26 cellular contexts compared by ENCODE assay signal in the genomic region with DNA sequence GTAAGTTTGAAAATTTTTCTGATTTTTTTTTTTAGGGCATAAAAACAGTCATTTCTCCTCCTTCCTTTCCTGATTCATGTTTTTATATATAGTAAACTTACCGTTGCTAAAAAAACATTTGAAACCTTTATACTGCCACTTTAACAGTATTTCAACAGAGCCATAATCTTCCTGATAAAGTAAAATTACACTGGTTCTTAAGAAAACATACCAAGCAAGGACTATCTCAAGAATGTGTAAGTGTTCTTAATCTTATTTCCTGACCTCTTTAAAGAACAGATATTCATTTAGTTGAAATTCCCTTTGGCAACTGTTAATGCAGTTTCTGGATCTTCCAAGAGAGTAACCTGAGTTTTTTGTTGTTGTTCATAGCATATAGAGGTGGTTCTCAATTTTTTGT. TPM values are rescaled to one million over a fixed set of nuclear protein-coding genes. Genes with fewer than 3 reads are reported as not detected.
DNase-seq lines count a peak whose midpoint lies in the region; ATAC-seq, FAIRE-seq and TF ChIP-seq lines count a peak whose summit lies in the region.
"Had no signal": no experiment of that assay in that cellular context is flagged by ENCODE, and none has a peak within 500 bp of the region (broad histone marks: within the 10 kb centered on the region; RNA-seq: fewer than 3 reads in every experiment).

No MANE protein-coding gene starts in this region.

- H3K27me3 Mint-ChIP-seq in astrocyte (ENCODE audit: low read depth, unreplicated experiment) = peaks cover 5% of the 10 kb centered on the region
- no peaks in the 10 kb centered on the region for H3K27me3 Mint-ChIP-seq in mesothelial cell of epicardium (ENCODE audit: low read depth)

- peaks cover 13% of the 10 kb centered on the region for H3K4me1 ChIP-seq in astrocyte (ENCODE audit: insufficient read depth, low read length)
- peaks cover 3% of the 10 kb centered on the region for H3K4me1 ChIP-seq in upper lobe of right lung
- H3K4me1 ChIP-seq: BLaER1 had no signal

- peak overlapping the region; percentile 24 for H3K4me2 ChIP-seq in astrocyte (ENCODE audit: low read length)
- H3K4me2 ChIP-seq: BLaER1, SK-N-SH had no signal

- H3K9me3 Mint-ChIP-seq in astrocyte (ENCODE audit: unreplicated experiment) (no peaks in the 10 kb centered on the region), mesothelial cell of epicardium (no peaks in the 10 kb centered on the region)
- H3K9me3 Mint-ChIP-seq: CD4-positive, alpha-beta T cell had no signal

- no peak overlapping the region for H3K9ac ChIP-seq in astrocyte (ENCODE audit: low read length)
- H3K9ac ChIP-seq: BLaER1, SK-N-SH had no signal

- no peaks in the 10 kb centered on the region for H3K79me2 ChIP-seq in astrocyte (ENCODE audit: insufficient read depth, low read length)

- H3K4me3 ChIP-seq in astrocyte (ENCODE audit: insufficient read depth, low read depth, low read length) (no peak overlapping the region), fibroblast of villous mesenchyme (ENCODE audit: low read depth, low read length) (no peak overlapping the region), upper lobe of right lung (no peak overlapping the region)
- H3K4me3 ChIP-seq: BLaER1 had no signal

- no peak overlapping the region for H2AFZ ChIP-seq in astrocyte (ENCODE audit: low read depth, low read length)

- ATAC-seq in upper lobe of right lung (peak; percentile 35), left ventricle myocardium superior (no peak), GM18517 (IDR thresholded peaks at IDR 0.05; ENCODE audit: unreplicated experiment) (no peak), GM21723 (IDR thresholded peaks at IDR 0.05; ENCODE audit: unreplicated experiment) (no peak)
- ATAC-seq: HCT116, Panc1 had no signal

- H3K4me1 Mint-ChIP-seq in astrocyte (ENCODE audit: low read depth, unreplicated experiment) (peaks cover 5% of the 10 kb centered on the region), mesothelial cell of epicardium (peaks cover 48% of the 10 kb centered on the region)

- no peak overlapping the region for H3K27ac ChIP-seq in astrocyte (ENCODE audit: low read depth, low read length)
- no peak overlapping the region for H3K27ac ChIP-seq in upper lobe of right lung
- H3K27ac ChIP-seq: BLaER1 had no signal

- H3K4me3 Mint-ChIP-seq in astrocyte (ENCODE audit: unreplicated experiment) = no peak overlapping the region
- no peak overlapping the region for H3K4me3 Mint-ChIP-seq in mesothelial cell of epicardium
- H3K4me3 Mint-ChIP-seq: CD4-positive, alpha-beta T cell had no signal

- H3K9me3 ChIP-seq in astrocyte (ENCODE audit: insufficient read depth, low read depth, low read length) (no peaks in the 10 kb centered on the region), upper lobe of right lung (no peaks in the 10 kb centered on the region)
- H3K9me3 ChIP-seq: BLaER1, SK-N-SH had no signal

- no peaks in the 10 kb centered on the region for H4K20me1 ChIP-seq in astrocyte (ENCODE audit: insufficient read depth, low read length)
- H4K20me1 ChIP-seq: BLaER1 had no signal

- H3K36me3 ChIP-seq in astrocyte (ENCODE audit: insufficient read depth, low read length) = no peaks in the 10 kb centered on the region
- H3K36me3 ChIP-seq in upper lobe of right lung = no peaks in the 10 kb centered on the region
- H3K36me3 ChIP-seq: BLaER1 had no signal

- DNase-seq in astrocyte (ENCODE audit: low read depth) = peak; percentile 50
- peak; percentile 26 for DNase-seq in fibroblast of villous mesenchyme (ENCODE audit: low read depth)
- DNase-seq in mesothelial cell of epicardium (ENCODE audit: low spot score in 2 of 2, unreplicated experiment in 2 of 2) = no peak
- DNase-seq in upper lobe of right lung = no peak
- no peak for DNase-seq in MV-4-11 (lab: John Stamatoyannopoulos, UW)
- no peak for DNase-seq in left ventricle myocardium superior
- DNase-seq: ACHN; CD4-positive, alpha-beta T cell; COR-L47; DMS79; KBM-7; MM.1S; NCI-H1092; NCI-H1436; NCI-H187 treated with DMSO at 0.1 percent for 48 hours; NCI-H2227 treated with DMSO at 0.1 percent for 48 hours; NCI-H524; NCI-H82; SIG-M5; SK-N-SH had no signal

- H3K27me3 ChIP-seq in astrocyte (ENCODE audit: insufficient read depth, low read length) = no peaks in the 10 kb centered on the region
- H3K27me3 ChIP-seq in upper lobe of right lung = no peaks in the 10 kb centered on the region
- H3K27me3 ChIP-seq: BLaER1 had no signal

- FAIRE-seq in astrocyte (lab: Jason Lieb, UNC) = no peak
- FAIRE-seq: H1 had no signal

- H3K27ac Mint-ChIP-seq in astrocyte (ENCODE audit: unreplicated experiment) (no peak overlapping the region), mesothelial cell of epicardium (peak overlapping the region; percentile 92)
- H3K27ac Mint-ChIP-seq: CD4-positive, alpha-beta T cell had no signal

- no peaks in the 10 kb centered on the region for H3K36me3 Mint-ChIP-seq in astrocyte (ENCODE audit: low read depth, unreplicated experiment)
- no peaks in the 10 kb centered on the region for H3K36me3 Mint-ChIP-seq in mesothelial cell of epicardium

- TF ChIP-seq CTCF in astrocyte (IDR thresholded peaks at IDR 0.05; ENCODE audit: insufficient read depth, low read depth, low read length) = no peak
- no peak for TF ChIP-seq CTCF in fibroblast of villous mesenchyme (IDR thresholded peaks at IDR 0.05; ENCODE audit: insufficient read depth, low read depth, low read length)
- TF ChIP-seq CTCF in mesothelial cell of epicardium (IDR thresholded peaks at IDR 0.05; ENCODE audit: unreplicated experiment) = no peak
- TF ChIP-seq CTCF in upper lobe of right lung (IDR thresholded peaks at IDR 0.05) = no peak

- intact Hi-C loops in upper lobe of right lung (cut with DNase I) = no loop called here
- intact Hi-C loops in left ventricle myocardium superior (cut with micrococcal nuclease) = no loop called here

RNA-seq across cellular contexts. Expression of gene COLEC12, which starts 26.6 kb away (rescaled TPM):
- total RNA-seq in astrocyte = 11.6 and 13.2 TPM in 2 replicates
- total RNA-seq in fibroblast of villous mesenchyme = 3.9 and 7.4 TPM in 2 replicates
- total RNA-seq in mesothelial cell of epicardium = 68.7 to 70.5 TPM (median 70.0 TPM) in 3 replicates
- 55.2 TPM for total RNA-seq in upper lobe of right lung
- total RNA-seq in left ventricle myocardium superior = 8.3 TPM
- total RNA-seq: CD4-positive, alpha-beta T cell had no signal

RNA-seq across cellular contexts. Expression of gene CETN1, which starts 53.0 kb away (rescaled TPM):
- not detected in 2 replicates for total RNA-seq in astrocyte
- not detected in 2 replicates for total RNA-seq in fibroblast of villous mesenchyme
- total RNA-seq in mesothelial cell of epicardium = not detected in 3 replicates
- not detected for total RNA-seq in upper lobe of right lung
- not detected for total RNA-seq in left ventricle myocardium superior
- total RNA-seq: CD4-positive, alpha-beta T cell; H1 had no signal

Comparison
In these comparisons a context has a peak if more than half of its experiments do, and no peak if none do; other contexts are left out.
1. DNase-seq: peak in astrocyte (single experiment) and fibroblast of villous mesenchyme (single experiment); none in mesothelial cell of epicardium (0 of 2), upper lobe of right lung (single experiment), MV-4-11 (single experiment) and left ventricle myocardium superior (single experiment).